1 cellular context compared by ENCODE assay signal in genomic region chr21:16162953-16163352, GRCh38.
TF ChIP-seq lines count a peak whose summit lies in the region.

No MANE protein-coding gene starts in this region.

TF ChIP-seq in H1, 55 proteins besides CTCF, POLR2A, EP300 and RAD21 (continued from another document):
- no peak for TF ChIP-seq SIX5 (IDR thresholded peaks at IDR 0.05; ENCODE audit: low read depth, low read length)
